In the genomic region with DNA sequence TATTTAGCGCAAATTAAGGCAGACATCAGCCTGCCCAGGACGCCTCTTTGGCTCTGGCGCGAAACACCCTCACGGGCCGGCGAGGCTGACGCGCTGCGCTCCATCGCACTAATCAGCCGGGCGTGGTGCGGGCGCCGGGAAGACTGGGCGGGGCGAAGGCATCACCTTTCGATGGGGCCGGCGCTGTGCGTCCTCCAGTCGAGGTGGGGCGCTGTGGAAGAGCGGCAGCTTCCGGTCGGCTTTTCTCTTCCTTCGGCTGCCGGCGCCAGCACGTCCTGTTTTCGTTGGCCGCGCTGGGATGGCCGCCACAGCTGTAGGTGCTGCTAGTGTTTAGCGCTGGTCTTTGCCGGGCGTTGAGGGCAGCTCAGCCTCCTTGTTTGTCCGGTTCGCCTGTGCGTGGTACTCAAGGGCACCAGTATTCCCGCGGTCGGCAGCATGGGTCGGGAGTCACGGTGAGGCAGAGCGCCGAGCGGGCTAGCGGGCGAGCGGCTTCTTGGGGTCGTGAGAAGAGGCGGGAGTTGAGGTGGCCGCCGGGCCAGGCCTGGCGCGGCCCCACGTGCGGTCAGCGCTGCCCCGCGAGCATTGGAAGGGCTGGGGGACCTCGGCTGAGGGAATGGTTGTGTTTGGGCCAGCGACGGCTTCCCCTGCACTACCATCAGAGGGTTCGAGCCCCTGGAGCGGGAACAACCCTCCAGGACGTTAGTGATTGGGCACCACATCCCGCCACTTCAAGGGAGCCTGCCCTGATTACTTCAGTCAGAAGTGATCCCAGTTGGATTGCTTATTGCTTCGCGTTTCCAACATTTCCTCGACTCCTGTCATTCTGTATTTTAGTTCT, we compare ENCODE assay signal across 1 cellular context.
TF ChIP-seq lines count a peak whose summit lies in the region.

A gene with protein sequence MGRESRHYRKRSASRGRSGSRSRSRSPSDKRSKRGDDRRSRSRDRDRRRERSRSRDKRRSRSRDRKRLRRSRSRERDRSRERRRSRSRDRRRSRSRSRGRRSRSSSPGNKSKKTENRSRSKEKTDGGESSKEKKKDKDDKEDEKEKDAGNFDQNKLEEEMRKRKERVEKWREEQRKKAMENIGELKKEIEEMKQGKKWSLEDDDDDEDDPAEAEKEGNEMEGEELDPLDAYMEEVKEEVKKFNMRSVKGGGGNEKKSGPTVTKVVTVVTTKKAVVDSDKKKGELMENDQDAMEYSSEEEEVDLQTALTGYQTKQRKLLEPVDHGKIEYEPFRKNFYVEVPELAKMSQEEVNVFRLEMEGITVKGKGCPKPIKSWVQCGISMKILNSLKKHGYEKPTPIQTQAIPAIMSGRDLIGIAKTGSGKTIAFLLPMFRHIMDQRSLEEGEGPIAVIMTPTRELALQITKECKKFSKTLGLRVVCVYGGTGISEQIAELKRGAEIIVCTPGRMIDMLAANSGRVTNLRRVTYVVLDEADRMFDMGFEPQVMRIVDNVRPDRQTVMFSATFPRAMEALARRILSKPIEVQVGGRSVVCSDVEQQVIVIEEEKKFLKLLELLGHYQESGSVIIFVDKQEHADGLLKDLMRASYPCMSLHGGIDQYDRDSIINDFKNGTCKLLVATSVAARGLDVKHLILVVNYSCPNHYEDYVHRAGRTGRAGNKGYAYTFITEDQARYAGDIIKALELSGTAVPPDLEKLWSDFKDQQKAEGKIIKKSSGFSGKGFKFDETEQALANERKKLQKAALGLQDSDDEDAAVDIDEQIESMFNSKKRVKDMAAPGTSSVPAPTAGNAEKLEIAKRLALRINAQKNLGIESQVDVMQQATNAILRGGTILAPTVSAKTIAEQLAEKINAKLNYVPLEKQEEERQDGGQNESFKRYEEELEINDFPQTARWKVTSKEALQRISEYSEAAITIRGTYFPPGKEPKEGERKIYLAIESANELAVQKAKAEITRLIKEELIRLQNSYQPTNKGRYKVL (plus strand): TSS at position 276 of the 838 bp plus-strand sequence. CDS start 160 bp downstream, at position 436.

TF ChIP-seq in K562, 482 proteins besides CTCF, POLR2A, EP300 and RAD21 (continued from another document and continues in another):
- TF ChIP-seq, protein P1, sequence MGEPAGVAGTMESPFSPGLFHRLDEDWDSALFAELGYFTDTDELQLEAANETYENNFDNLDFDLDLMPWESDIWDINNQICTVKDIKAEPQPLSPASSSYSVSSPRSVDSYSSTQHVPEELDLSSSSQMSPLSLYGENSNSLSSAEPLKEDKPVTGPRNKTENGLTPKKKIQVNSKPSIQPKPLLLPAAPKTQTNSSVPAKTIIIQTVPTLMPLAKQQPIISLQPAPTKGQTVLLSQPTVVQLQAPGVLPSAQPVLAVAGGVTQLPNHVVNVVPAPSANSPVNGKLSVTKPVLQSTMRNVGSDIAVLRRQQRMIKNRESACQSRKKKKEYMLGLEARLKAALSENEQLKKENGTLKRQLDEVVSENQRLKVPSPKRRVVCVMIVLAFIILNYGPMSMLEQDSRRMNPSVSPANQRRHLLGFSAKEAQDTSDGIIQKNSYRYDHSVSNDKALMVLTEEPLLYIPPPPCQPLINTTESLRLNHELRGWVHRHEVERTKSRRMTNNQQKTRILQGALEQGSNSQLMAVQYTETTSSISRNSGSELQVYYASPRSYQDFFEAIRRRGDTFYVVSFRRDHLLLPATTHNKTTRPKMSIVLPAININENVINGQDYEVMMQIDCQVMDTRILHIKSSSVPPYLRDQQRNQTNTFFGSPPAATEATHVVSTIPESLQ (CRISPR knock-in tag; IDR thresholded peaks at IDR 0.05) = peak; percentile 93
- TF ChIP-seq KHSRP (IDR thresholded peaks at IDR 0.05) (no peak), ZNF23 (CRISPR knock-in tag; IDR thresholded peaks at IDR 0.05) (no peak), ZNF75A (CRISPR knock-in tag; IDR thresholded peaks at IDR 0.05) (no peak), HSF4 (CRISPR knock-in tag; IDR thresholded peaks at IDR 0.05; ENCODE audit: borderline replicate concordance) (no peak), MCM3 (IDR thresholded peaks at IDR 0.05) (no peak), SAP30 (IDR thresholded peaks at IDR 0.05; ENCODE audit: borderline replicate concordance, insufficient read depth, low read depth, low read length, poor library complexity, severe bottlenecking) (peak; percentile 91), LEF1 (IDR thresholded peaks at IDR 0.05) (peak; percentile 9; the same call in 1 of the 2 replicates), PML (IDR thresholded peaks at IDR 0.05; ENCODE audit: low read length) (peak; percentile 86), CBX5 (IDR thresholded peaks at IDR 0.05; ENCODE audit: borderline replicate concordance, low read depth) (peak; percentile 16; the same call in 1 of the 2 replicates), ARID2 (IDR thresholded peaks at IDR 0.05) (no peak), TCF3 (CRISPR knock-in tag; IDR thresholded peaks at IDR 0.05) (peak; percentile 22; the same call in 1 of the 2 replicates), JUNB (CRISPR knock-in tag; conservative IDR thresholded peaks at IDR 0.05) (no peak), ARID1B (IDR thresholded peaks at IDR 0.05) (peak; percentile 48; the same call in 1 of the 2 replicates), ZFP30 (CRISPR knock-in tag; IDR thresholded peaks at IDR 0.05; ENCODE audit: borderline replicate concordance) (no peak), ZSCAN29 (IDR thresholded peaks at IDR 0.05) (no peak)
- TF ChIP-seq, protein P2, sequence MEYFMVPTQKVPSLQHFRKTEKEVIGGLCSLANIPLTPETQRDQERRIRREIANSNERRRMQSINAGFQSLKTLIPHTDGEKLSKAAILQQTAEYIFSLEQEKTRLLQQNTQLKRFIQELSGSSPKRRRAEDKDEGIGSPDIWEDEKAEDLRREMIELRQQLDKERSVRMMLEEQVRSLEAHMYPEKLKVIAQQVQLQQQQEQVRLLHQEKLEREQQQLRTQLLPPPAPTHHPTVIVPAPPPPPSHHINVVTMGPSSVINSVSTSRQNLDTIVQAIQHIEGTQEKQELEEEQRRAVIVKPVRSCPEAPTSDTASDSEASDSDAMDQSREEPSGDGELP (CRISPR knock-in tag; IDR thresholded peaks at IDR 0.05; ENCODE audit: borderline replicate concordance) = peak; percentile 99
- TF ChIP-seq, protein P3, sequence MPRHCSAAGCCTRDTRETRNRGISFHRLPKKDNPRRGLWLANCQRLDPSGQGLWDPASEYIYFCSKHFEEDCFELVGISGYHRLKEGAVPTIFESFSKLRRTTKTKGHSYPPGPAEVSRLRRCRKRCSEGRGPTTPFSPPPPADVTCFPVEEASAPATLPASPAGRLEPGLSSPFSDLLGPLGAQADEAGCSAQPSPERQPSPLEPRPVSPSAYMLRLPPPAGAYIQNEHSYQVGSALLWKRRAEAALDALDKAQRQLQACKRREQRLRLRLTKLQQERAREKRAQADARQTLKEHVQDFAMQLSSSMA (CRISPR knock-in tag; IDR thresholded peaks at IDR 0.05) = peak; percentile 50; the same call in 1 of the 2 replicates
- TF ChIP-seq, protein P4, sequence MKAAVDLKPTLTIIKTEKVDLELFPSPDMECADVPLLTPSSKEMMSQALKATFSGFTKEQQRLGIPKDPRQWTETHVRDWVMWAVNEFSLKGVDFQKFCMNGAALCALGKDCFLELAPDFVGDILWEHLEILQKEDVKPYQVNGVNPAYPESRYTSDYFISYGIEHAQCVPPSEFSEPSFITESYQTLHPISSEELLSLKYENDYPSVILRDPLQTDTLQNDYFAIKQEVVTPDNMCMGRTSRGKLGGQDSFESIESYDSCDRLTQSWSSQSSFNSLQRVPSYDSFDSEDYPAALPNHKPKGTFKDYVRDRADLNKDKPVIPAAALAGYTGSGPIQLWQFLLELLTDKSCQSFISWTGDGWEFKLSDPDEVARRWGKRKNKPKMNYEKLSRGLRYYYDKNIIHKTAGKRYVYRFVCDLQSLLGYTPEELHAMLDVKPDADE (conservative IDR thresholded peaks at IDR 0.05; ENCODE audit: control insufficient read depth, low read depth, low read length) = peak; percentile 41; the same call in 1 of the 2 replicates
- TF ChIP-seq, protein P5, sequence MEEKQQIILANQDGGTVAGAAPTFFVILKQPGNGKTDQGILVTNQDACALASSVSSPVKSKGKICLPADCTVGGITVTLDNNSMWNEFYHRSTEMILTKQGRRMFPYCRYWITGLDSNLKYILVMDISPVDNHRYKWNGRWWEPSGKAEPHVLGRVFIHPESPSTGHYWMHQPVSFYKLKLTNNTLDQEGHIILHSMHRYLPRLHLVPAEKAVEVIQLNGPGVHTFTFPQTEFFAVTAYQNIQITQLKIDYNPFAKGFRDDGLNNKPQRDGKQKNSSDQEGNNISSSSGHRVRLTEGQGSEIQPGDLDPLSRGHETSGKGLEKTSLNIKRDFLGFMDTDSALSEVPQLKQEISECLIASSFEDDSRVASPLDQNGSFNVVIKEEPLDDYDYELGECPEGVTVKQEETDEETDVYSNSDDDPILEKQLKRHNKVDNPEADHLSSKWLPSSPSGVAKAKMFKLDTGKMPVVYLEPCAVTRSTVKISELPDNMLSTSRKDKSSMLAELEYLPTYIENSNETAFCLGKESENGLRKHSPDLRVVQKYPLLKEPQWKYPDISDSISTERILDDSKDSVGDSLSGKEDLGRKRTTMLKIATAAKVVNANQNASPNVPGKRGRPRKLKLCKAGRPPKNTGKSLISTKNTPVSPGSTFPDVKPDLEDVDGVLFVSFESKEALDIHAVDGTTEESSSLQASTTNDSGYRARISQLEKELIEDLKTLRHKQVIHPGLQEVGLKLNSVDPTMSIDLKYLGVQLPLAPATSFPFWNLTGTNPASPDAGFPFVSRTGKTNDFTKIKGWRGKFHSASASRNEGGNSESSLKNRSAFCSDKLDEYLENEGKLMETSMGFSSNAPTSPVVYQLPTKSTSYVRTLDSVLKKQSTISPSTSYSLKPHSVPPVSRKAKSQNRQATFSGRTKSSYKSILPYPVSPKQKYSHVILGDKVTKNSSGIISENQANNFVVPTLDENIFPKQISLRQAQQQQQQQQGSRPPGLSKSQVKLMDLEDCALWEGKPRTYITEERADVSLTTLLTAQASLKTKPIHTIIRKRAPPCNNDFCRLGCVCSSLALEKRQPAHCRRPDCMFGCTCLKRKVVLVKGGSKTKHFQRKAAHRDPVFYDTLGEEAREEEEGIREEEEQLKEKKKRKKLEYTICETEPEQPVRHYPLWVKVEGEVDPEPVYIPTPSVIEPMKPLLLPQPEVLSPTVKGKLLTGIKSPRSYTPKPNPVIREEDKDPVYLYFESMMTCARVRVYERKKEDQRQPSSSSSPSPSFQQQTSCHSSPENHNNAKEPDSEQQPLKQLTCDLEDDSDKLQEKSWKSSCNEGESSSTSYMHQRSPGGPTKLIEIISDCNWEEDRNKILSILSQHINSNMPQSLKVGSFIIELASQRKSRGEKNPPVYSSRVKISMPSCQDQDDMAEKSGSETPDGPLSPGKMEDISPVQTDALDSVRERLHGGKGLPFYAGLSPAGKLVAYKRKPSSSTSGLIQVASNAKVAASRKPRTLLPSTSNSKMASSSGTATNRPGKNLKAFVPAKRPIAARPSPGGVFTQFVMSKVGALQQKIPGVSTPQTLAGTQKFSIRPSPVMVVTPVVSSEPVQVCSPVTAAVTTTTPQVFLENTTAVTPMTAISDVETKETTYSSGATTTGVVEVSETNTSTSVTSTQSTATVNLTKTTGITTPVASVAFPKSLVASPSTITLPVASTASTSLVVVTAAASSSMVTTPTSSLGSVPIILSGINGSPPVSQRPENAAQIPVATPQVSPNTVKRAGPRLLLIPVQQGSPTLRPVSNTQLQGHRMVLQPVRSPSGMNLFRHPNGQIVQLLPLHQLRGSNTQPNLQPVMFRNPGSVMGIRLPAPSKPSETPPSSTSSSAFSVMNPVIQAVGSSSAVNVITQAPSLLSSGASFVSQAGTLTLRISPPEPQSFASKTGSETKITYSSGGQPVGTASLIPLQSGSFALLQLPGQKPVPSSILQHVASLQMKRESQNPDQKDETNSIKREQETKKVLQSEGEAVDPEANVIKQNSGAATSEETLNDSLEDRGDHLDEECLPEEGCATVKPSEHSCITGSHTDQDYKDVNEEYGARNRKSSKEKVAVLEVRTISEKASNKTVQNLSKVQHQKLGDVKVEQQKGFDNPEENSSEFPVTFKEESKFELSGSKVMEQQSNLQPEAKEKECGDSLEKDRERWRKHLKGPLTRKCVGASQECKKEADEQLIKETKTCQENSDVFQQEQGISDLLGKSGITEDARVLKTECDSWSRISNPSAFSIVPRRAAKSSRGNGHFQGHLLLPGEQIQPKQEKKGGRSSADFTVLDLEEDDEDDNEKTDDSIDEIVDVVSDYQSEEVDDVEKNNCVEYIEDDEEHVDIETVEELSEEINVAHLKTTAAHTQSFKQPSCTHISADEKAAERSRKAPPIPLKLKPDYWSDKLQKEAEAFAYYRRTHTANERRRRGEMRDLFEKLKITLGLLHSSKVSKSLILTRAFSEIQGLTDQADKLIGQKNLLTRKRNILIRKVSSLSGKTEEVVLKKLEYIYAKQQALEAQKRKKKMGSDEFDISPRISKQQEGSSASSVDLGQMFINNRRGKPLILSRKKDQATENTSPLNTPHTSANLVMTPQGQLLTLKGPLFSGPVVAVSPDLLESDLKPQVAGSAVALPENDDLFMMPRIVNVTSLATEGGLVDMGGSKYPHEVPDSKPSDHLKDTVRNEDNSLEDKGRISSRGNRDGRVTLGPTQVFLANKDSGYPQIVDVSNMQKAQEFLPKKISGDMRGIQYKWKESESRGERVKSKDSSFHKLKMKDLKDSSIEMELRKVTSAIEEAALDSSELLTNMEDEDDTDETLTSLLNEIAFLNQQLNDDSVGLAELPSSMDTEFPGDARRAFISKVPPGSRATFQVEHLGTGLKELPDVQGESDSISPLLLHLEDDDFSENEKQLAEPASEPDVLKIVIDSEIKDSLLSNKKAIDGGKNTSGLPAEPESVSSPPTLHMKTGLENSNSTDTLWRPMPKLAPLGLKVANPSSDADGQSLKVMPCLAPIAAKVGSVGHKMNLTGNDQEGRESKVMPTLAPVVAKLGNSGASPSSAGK (IDR thresholded peaks at IDR 0.05) = peak; percentile 87
- TF ChIP-seq, protein P6, sequence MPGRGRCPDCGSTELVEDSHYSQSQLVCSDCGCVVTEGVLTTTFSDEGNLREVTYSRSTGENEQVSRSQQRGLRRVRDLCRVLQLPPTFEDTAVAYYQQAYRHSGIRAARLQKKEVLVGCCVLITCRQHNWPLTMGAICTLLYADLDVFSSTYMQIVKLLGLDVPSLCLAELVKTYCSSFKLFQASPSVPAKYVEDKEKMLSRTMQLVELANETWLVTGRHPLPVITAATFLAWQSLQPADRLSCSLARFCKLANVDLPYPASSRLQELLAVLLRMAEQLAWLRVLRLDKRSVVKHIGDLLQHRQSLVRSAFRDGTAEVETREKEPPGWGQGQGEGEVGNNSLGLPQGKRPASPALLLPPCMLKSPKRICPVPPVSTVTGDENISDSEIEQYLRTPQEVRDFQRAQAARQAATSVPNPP (IDR thresholded peaks at IDR 0.05; ENCODE audit: borderline replicate concordance, insufficient read depth, insufficient read length) = no peak
- TF ChIP-seq, protein P7, sequence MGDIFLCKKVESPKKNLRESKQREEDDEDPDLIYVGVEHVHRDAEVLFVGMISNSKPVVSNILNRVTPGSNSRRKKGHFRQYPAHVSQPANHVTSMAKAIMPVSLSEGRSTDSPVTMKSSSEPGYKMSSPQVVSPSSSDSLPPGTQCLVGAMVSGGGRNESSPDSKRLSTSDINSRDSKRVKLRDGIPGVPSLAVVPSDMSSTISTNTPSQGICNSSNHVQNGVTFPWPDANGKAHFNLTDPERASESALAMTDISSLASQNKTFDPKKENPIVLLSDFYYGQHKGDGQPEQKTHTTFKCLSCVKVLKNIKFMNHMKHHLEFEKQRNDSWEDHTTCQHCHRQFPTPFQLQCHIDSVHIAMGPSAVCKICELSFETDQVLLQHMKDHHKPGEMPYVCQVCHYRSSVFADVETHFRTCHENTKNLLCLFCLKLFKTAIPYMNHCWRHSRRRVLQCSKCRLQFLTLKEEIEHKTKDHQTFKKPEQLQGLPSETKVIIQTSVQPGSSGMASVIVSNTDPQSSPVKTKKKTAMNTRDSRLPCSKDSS (IDR thresholded peaks at IDR 0.05; ENCODE audit: low read depth, partially characterized antibody) = no peak
- TF ChIP-seq, protein P8, sequence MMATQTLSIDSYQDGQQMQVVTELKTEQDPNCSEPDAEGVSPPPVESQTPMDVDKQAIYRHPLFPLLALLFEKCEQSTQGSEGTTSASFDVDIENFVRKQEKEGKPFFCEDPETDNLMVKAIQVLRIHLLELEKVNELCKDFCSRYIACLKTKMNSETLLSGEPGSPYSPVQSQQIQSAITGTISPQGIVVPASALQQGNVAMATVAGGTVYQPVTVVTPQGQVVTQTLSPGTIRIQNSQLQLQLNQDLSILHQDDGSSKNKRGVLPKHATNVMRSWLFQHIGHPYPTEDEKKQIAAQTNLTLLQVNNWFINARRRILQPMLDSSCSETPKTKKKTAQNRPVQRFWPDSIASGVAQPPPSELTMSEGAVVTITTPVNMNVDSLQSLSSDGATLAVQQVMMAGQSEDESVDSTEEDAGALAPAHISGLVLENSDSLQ (IDR thresholded peaks at IDR 0.05) = peak; percentile 58; the same call in 1 of the 2 replicates
